6 cellular contexts compared by ENCODE assay signal in genomic region chr12:127635838-127636237, GRCh38.
"Had no signal": no experiment of that assay in that cellular context is flagged by ENCODE, and none has a peak within 500 bp of the region (broad histone marks: within the 10 kb centered on the region; RNA-seq: fewer than 3 reads in every experiment).

No MANE protein-coding gene starts in this region.

- H3K9me3 Mint-ChIP-seq: H9 had no signal

- H2AFZ ChIP-seq: GM23338 had no signal

- H3K27ac Mint-ChIP-seq: GM23338, H9 had no signal

- DNase-seq: H9, HCEC 1CT, IMR-90, KG1 had no signal

- ATAC-seq: GM23338, K562 had no signal

- H3K4me3 Mint-ChIP-seq: GM23338, H9 had no signal

- H3K4me1 Mint-ChIP-seq: GM23338 had no signal

- H3K4me3 ChIP-seq: GM23338, K562 had no signal

- H3K4me2 ChIP-seq: GM23338 had no signal
